Comparison of ENCODE assay signal across 11 cellular contexts in the genomic region with DNA sequence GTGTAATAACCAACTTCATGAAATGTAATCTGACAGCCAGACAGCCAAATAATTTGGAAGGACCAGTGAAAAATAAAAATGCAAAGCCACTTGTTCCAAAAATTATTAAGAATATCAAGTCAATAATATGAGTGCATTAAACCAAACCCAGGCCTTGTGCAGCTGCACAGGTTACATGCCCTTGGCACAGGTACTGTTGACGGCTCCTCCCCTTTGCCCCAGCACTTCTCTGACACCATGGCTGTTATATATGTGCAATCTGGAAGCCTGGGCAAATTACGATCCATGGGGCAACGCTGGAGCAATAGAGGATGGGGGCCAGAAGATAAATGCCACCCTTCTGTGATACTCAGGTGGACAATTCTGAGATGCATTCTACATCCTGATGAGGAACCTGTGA.
"Had no signal": no experiment of that assay in that cellular context is flagged by ENCODE, and none has a peak within 500 bp of the region (broad histone marks: within the 10 kb centered on the region; RNA-seq: fewer than 3 reads in every experiment).

No MANE protein-coding gene starts in this region.

- H3K4me1 ChIP-seq: HAP-1 had no signal

- H3K36me3 ChIP-seq: HAP-1 had no signal

- ATAC-seq: GM23338, HCT116 had no signal

- H3K4me3 ChIP-seq: GM23248, GM23338, HAP-1 had no signal

- DNase-seq: GM23248, GOT3, H7, H9, HCEC 1CT, HFFc6 had no signal

- H3K9me3 ChIP-seq: HAP-1 had no signal

- FAIRE-seq: H1, H54 had no signal

- H3K27ac ChIP-seq: GM23248 had no signal
